In the genomic region with DNA sequence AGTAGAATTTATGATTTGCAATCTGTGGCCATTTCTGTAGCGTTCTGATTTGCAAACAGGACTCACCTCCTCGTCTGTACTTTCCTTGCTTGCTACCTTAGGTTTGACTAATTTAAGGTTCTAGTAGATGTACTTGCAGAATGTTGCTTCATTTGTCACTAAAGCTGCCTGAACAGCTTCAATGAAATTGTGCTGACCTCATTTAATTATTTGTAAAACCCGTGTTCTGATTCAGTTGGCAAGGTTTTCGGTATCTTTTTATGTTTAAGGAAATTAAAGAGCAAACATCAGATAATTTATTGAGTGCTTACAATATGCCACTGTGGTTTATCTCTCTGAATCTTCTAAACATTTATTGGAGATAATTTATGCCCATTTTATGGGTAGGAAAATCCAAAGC, we compare ENCODE assay signal across 1 cellular context.
TF ChIP-seq lines count a peak whose summit lies in the region.

No MANE protein-coding gene starts in this region.

TF ChIP-seq in HepG2, 621 proteins besides CTCF, POLR2A, EP300 and RAD21:
- TF ChIP-seq, protein P1, sequence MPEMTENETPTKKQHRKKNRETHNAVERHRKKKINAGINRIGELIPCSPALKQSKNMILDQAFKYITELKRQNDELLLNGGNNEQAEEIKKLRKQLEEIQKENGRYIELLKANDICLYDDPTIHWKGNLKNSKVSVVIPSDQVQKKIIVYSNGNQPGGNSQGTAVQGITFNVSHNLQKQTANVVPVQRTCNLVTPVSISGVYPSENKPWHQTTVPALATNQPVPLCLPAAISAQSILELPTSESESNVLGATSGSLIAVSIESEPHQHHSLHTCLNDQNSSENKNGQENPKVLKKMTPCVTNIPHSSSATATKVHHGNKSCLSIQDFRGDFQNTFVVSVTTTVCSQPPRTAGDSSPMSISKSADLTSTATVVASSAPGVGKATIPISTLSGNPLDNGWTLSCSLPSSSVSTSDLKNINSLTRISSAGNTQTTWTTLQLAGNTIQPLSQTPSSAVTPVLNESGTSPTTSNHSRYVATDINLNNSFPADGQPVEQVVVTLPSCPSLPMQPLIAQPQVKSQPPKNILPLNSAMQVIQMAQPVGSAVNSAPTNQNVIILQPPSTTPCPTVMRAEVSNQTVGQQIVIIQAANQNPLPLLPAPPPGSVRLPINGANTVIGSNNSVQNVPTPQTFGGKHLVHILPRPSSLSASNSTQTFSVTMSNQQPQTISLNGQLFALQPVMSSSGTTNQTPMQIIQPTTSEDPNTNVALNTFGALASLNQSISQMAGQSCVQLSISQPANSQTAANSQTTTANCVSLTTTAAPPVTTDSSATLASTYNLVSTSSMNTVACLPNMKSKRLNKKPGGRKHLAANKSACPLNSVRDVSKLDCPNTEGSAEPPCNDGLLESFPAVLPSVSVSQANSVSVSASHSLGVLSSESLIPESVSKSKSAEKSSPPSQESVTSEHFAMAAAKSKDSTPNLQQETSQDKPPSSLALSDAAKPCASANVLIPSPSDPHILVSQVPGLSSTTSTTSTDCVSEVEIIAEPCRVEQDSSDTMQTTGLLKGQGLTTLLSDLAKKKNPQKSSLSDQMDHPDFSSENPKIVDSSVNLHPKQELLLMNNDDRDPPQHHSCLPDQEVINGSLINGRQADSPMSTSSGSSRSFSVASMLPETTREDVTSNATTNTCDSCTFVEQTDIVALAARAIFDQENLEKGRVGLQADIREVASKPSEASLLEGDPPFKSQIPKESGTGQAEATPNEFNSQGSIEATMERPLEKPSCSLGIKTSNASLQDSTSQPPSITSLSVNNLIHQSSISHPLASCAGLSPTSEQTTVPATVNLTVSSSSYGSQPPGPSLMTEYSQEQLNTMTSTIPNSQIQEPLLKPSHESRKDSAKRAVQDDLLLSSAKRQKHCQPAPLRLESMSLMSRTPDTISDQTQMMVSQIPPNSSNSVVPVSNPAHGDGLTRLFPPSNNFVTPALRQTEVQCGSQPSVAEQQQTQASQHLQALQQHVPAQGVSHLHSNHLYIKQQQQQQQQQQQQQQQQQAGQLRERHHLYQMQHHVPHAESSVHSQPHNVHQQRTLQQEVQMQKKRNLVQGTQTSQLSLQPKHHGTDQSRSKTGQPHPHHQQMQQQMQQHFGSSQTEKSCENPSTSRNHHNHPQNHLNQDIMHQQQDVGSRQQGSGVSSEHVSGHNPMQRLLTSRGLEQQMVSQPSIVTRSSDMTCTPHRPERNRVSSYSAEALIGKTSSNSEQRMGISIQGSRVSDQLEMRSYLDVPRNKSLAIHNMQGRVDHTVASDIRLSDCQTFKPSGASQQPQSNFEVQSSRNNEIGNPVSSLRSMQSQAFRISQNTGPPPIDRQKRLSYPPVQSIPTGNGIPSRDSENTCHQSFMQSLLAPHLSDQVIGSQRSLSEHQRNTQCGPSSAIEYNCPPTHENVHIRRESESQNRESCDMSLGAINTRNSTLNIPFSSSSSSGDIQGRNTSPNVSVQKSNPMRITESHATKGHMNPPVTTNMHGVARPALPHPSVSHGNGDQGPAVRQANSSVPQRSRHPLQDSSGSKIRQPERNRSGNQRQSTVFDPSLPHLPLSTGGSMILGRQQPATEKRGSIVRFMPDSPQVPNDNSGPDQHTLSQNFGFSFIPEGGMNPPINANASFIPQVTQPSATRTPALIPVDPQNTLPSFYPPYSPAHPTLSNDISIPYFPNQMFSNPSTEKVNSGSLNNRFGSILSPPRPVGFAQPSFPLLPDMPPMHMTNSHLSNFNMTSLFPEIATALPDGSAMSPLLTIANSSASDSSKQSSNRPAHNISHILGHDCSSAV (CRISPR knock-in tag; IDR thresholded peaks at IDR 0.05; ENCODE audit: borderline replicate concordance), result no peak
- TF ChIP-seq MAFK (conservative IDR thresholded peaks at IDR 0.05 in 1 of 2, IDR thresholded peaks at IDR 0.05 in 1 of 2; ENCODE audit: low read length in 2 of 2) (peak; percentile 61 to 69), GATA4 (IDR thresholded peaks at IDR 0.05; ENCODE audit: borderline replicate concordance, low read depth) (no peak)
TF ChIP-seq in HepG2: peak in this region for 1.
